8 cellular contexts compared by ENCODE assay signal in the genomic region with DNA sequence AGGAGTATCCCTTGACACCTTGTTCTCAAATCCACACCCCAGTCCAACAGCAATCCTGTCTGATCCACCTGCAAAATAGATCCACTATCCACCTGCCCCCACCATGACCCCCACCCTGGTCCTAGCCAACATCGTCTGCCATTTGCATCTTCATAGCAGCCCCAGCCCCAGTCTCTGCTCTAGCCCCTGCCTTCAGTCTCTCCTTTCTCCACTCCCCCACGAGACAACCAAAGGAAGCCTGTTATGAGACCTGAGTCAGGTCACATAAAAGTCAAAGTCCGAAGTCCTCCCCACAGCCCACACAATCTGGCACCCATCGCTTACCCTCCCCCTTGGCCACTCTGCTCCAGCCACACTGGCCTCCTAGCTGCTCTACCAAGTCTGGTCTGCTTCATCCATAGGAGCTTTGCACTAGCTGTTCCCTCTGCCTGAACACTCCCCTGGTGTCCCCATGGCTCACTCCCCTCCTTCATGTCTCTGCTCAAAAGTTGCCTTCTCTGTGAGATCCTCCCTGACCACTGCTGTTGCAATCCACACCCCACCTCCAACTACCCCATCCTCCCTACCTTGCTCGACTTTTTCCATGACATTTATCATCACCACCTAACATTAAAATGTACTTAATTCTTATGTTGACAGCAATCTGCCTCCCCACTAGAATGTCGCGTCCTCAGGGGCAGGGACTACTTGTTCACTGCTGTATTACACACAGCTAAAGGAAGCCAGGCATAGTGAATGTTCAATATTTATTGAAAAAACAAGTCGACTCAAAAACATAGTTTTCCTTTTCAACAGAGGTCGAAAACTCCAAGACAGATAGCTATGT. TPM values are rescaled to one million over a fixed set of nuclear protein-coding genes. Genes with fewer than 3 reads are reported as not detected.
DNase-seq lines count a peak whose midpoint lies in the region; ATAC-seq and TF ChIP-seq lines count a peak whose summit lies in the region.

No MANE protein-coding gene starts in this region.

- TF ChIP-seq CTCF in sigmoid colon (IDR thresholded peaks at IDR 0.05) = no peak

- H3K4me3 ChIP-seq in sigmoid colon = peak overlapping the region; percentile 76 to 99 (median 90)

- H3K4me1 ChIP-seq in sigmoid colon = peaks cover 0 to 49% (median 41%) of the 10 kb centered on the region in 4 donors

- intact Hi-C loops in left cardiac atrium (cut with DNase I) (no loop called here), sigmoid colon (cut with DNase I) (loop anchor here (2.0 kb wide), 1 partner anchor 14 kb away; no protein-coding TSS in a partner anchor)

- H3K36me3 ChIP-seq in sigmoid colon = peaks cover 12 to 23% (median 17%) of the 10 kb centered on the region in 4 donors

- H3K9me3 Mint-ChIP-seq in stimulated activated naive CD8-positive, alpha-beta T cell treated with anti-CD3 and anti-CD28 coated beads, Interleukin-15, Interleukin-2, amounts not matched to agents 100 ng/mL and 50 ng/mL, for 24 hours = no peaks in the 10 kb centered on the region

- H3K9me3 ChIP-seq in sigmoid colon = no peaks in the 10 kb centered on the region

- no peak for TF ChIP-seq EP300 in sigmoid colon (IDR thresholded peaks at IDR 0.05)

- no peak for ATAC-seq in stimulated activated naive CD8-positive, alpha-beta T cell treated with anti-CD3 and anti-CD28 coated beads, Interleukin-15, Interleukin-2, amounts not matched to agents 100 U/mL and 50 U/mL, for 24 hours
- ATAC-seq in left cardiac atrium (no peak), GM21619 (IDR thresholded peaks at IDR 0.05; ENCODE audit: unreplicated experiment) (no peak), HG03175 (IDR thresholded peaks at IDR 0.05; ENCODE audit: unreplicated experiment) (no peak)

- peak; percentile 24 to 35 for TF ChIP-seq POLR2A in sigmoid colon (IDR thresholded peaks at IDR 0.05)

- 3 to 18% methylated on average over 9 of the region's 9 CpGs for WGBS in sigmoid colon, 2 donors

- peak overlapping the region; percentile 100 for H3K27ac ChIP-seq in sigmoid colon

- peaks cover 48% of the 10 kb centered on the region for H3K4me1 Mint-ChIP-seq in stimulated activated naive CD8-positive, alpha-beta T cell treated with anti-CD3 and anti-CD28 coated beads, Interleukin-15, Interleukin-2, amounts not matched to agents 100 ng/mL and 50 ng/mL, for 24 hours (ENCODE audit: low read depth)

- no peaks in the 10 kb centered on the region for H3K27me3 ChIP-seq in sigmoid colon

- H3K36me3 Mint-ChIP-seq in stimulated activated naive CD8-positive, alpha-beta T cell treated with anti-CD3 and anti-CD28 coated beads, Interleukin-15, Interleukin-2, amounts not matched to agents 100 ng/mL and 50 ng/mL, for 24 hours (ENCODE audit: low read depth) = peaks cover 15% of the 10 kb centered on the region

- DNase-seq in stimulated activated naive CD8-positive, alpha-beta T cell treated with anti-CD3 and anti-CD28 coated beads, Interleukin-15, Interleukin-2, amounts not matched to agents 100 U/mL and 50 U/mL, for 24 hours = no peak
- DNase-seq in activated T-cell treated with anti-CD3 and anti-CD28 coated beads, Interleukin-2, amount 50 U/mL, for 48 hours = peak; percentile 49 to 50
- peak; percentile 58 for DNase-seq in left cardiac atrium
- DNase-seq in sigmoid colon = peak; percentile 89
- no peak for DNase-seq in NCI-H2029 (lab: John Stamatoyannopoulos, UW)

- no peaks in the 10 kb centered on the region for H3K27me3 Mint-ChIP-seq in stimulated activated naive CD8-positive, alpha-beta T cell treated with anti-CD3 and anti-CD28 coated beads, Interleukin-15, Interleukin-2, amounts not matched to agents 100 ng/mL and 50 ng/mL, for 24 hours

- H3K27ac Mint-ChIP-seq in stimulated activated naive CD8-positive, alpha-beta T cell treated with anti-CD3 and anti-CD28 coated beads, Interleukin-15, Interleukin-2, amounts not matched to agents 100 ng/mL and 50 ng/mL, for 24 hours = peak overlapping the region; percentile 79

- H3K4me3 Mint-ChIP-seq in stimulated activated naive CD8-positive, alpha-beta T cell treated with anti-CD3 and anti-CD28 coated beads, Interleukin-15, Interleukin-2, amounts not matched to agents 100 ng/mL and 50 ng/mL, for 24 hours = peak overlapping the region; percentile 84

RNA-seq across cellular contexts. Expression of a gene that starts 1.2 kb away (rescaled TPM):
- total RNA-seq in left cardiac atrium (10 to 100 TPM; 13.7 to 28.0 TPM), sigmoid colon (10 to 100 TPM in 3 of 4 donors, 1 to 10 TPM in 1; 8.2 to 28.8 (median 12.5) TPM)
- polyA plus RNA-seq in sigmoid colon = 10 to 100 TPM in 1 of 3 donors, under 1 TPM in 2; 0.60 to 14.9 (median 0.69) TPM

RNA-seq across cellular contexts. Expression of a gene that starts 4.6 kb away (rescaled TPM):
- total RNA-seq in left cardiac atrium (100 to 1,000 TPM in 1 of 2 donors, 10 to 100 TPM in 1; 93.5 to 156 TPM), sigmoid colon (100 to 1,000 TPM in 3 of 4 donors, 10 to 100 TPM in 1; 78.1 to 320 (median 190) TPM)
- 100 to 1,000 TPM; 112 to 298 (median 228) TPM for polyA plus RNA-seq in sigmoid colon

RNA-seq across cellular contexts. Expression of a gene that starts 20.0 kb away (rescaled TPM):
- total RNA-seq in left cardiac atrium (10 to 100 TPM; 21.3 to 25.1 TPM), sigmoid colon (10 to 100 TPM; 25.2 to 44.6 (median 33.7) TPM)
- 10 to 100 TPM; 22.8 to 33.5 (median 31.0) TPM for polyA plus RNA-seq in sigmoid colon

RNA-seq across cellular contexts. Expression of a gene that starts 20.3 kb away (rescaled TPM):
- total RNA-seq in left cardiac atrium (10 to 100 TPM; 34.5 to 38.4 TPM), sigmoid colon (10 to 100 TPM; 37.5 to 51.8 (median 43.5) TPM)
- polyA plus RNA-seq in sigmoid colon = 10 to 100 TPM; 28.2 to 40.5 (median 37.2) TPM

RNA-seq across cellular contexts. Expression of a gene that starts 24.5 kb away (rescaled TPM):
- total RNA-seq in left cardiac atrium = 1,000 to 10,000 TPM; 1,273 to 1,597 TPM
- total RNA-seq in sigmoid colon = 1,000 to 10,000 TPM; 1,648 to 4,043 (median 3,423) TPM
- 1,000 to 10,000 TPM; 2,119 to 4,564 (median 2,918) TPM for polyA plus RNA-seq in sigmoid colon

Comparison
In these comparisons a context has a peak if more than half of its experiments do, and no peak if none do; other contexts are left out.
1. DNase-seq: peak in activated T-cell treated with anti-CD3 and anti-CD28 coated beads, Interleukin-2, amount 50 U/mL, for 48 hours (2 of 2), left cardiac atrium (single experiment) and sigmoid colon (single experiment); none in stimulated activated naive CD8-positive, alpha-beta T cell treated with anti-CD3 and anti-CD28 coated beads, Interleukin-15, Interleukin-2, amounts not matched to agents 100 U/mL and 50 U/mL, for 24 hours (single experiment) and NCI-H2029 (single experiment).